In genomic region chr17:44210342-44211192, GRCh38 we compare ENCODE assay signal across 8 cellular contexts. TPM values are rescaled to one million over a fixed set of nuclear protein-coding genes. Genes with fewer than 3 reads are reported as not detected.
DNase-seq lines count a peak whose midpoint lies in the region; ATAC-seq, FAIRE-seq and TF ChIP-seq lines count a peak whose summit lies in the region.

No MANE protein-coding gene starts in this region.

- peak; percentile 61 for TF ChIP-seq POLR2A in GM12892 (IDR thresholded peaks at IDR 0.05; ENCODE audit: low read depth, low read length)

- FAIRE-seq in GM12892 (lab: Jason Lieb, UNC): peak; percentile 97

- peak; percentile 76 for ATAC-seq in HG02884 (IDR thresholded peaks at IDR 0.05; ENCODE audit: unreplicated experiment)

- DNase-seq in GM12892 (ENCODE audit: insufficient read length) (peak; percentile 99), NCI-H510A treated with DMSO at 0.1 percent for 48 hours (lab: John Stamatoyannopoulos, UW) (peak; percentile 83), ecto neural progenitor cell (ENCODE audit: low spot score) (peak; percentile 97), medulla oblongata (ENCODE audit: extremely low spot score) (peak; percentile 94), NCI-H2196 (lab: John Stamatoyannopoulos, UW; ENCODE audit: unreplicated experiment) (no peak)
- peak; percentile 85 to 87 for DNase-seq in activated CD4-positive, alpha-beta T cell treated with anti-CD3 and anti-CD28 coated beads, Interleukin-2, amount 50 U/mL, for 4 hours
- DNase-seq in stimulated activated CD8-positive, alpha-beta memory T cell treated with anti-CD3 and anti-CD28 coated beads, Interleukin-12 subunit alpha, Interleukin-12 subunit beta, amount 100 ng/mL, for 24 hours (ENCODE audit: extremely low read depth): peak; percentile 68

RNA-seq across cellular contexts. Expression of gene UBTF, which starts 8.9 kb away (rescaled TPM):
- 50.1 TPM for polyA plus RNA-seq in GM12892 (2012; ENCODE audit: missing spikeins)

RNA-seq across cellular contexts. Expression of gene ATXN7L3, which starts 10.9 kb away (rescaled TPM):
- 18.0 TPM for polyA plus RNA-seq in GM12892 (2012; ENCODE audit: missing spikeins)

RNA-seq across cellular contexts. Expression of gene TMUB2, which starts 23.8 kb away (rescaled TPM):
- 17.1 TPM for polyA plus RNA-seq in GM12892 (2012; ENCODE audit: missing spikeins)

RNA-seq across cellular contexts. Expression of gene ASB16, which starts 40.1 kb away (rescaled TPM):
- 1.5 TPM for polyA plus RNA-seq in GM12892 (2012; ENCODE audit: missing spikeins)

RNA-seq across cellular contexts. Expression of gene SLC4A1, which starts 57.4 kb away (rescaled TPM):
- polyA plus RNA-seq in GM12892 (2012; ENCODE audit: missing spikeins): not detected
